8 cellular contexts compared by ENCODE assay signal in the genomic region with DNA sequence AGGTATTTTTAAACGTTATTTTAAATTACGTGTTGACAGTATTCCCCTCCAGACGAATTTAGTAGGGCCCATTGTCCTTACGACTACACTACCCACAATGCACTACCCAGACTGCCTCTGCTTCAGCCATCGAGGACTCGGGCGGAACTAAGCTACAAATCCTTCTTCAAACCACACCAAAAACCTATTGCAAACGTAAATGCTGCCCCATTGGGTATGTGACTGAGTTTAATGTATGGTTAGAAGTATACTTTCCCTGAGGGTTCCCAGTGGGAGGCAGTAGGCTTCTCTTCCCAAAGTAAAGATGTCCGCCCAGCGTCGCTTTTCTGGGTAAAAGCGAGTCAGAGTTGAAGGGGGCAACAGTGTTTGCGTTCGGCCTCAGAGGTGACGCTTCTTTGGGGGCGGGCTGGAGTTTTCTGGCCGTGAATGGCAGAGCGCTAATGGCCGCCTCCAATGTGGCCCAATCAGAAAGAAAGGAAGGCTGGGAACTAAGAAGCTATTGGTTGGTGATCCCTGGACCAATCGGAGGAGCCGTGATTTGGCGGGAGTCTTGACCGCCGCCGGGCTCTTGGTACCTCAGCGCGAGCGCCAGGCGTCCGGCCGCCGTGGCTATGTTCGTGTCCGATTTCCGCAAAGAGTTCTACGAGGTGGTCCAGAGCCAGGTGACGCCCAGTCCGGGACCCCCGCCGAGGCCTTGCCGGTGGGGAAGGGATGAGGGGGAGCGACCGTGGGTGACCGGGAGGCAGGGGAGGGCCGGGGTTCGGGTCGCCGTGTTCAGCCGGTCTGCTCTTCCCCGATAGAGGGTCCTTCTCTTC. TPM values are rescaled to one million over a fixed set of nuclear protein-coding genes. Genes with fewer than 3 reads are reported as not detected.
DNase-seq lines count a peak whose midpoint lies in the region; ATAC-seq and TF ChIP-seq lines count a peak whose summit lies in the region.

CDC45 (plus strand) TSS at position 563 of the 815 bp plus-strand sequence; CDS start at position 612, 49 bp downstream.

- H3K9ac ChIP-seq in mucosa of rectum (ENCODE audit: low read depth in 1 of 2, low read length in 2 of 2) = peak within 1 kb of the TSS; percentile 90 to 98

- H3K9me3 Mint-ChIP-seq in activated T-cell treated with anti-CD3 and anti-CD28 coated beads, Interleukin-2, amount 50 U/mL, for 4 hours = no peaks in the 10 kb centered on the region

- H3K4me1 Mint-ChIP-seq in activated T-cell treated with anti-CD3 and anti-CD28 coated beads, Interleukin-2, amount 50 U/mL, for 4 hours (ENCODE audit: low read depth) = peaks cover 27% of the 10 kb centered on the region

- H3K27me3 ChIP-seq in Panc1 (ENCODE audit: control insufficient read depth, insufficient read depth, low read length) (no peaks in the 10 kb centered on the region), mucosa of rectum (ENCODE audit: control insufficient read depth in 2 of 2, insufficient read depth in 2 of 2, low read length in 2 of 2) (no peaks in the 10 kb centered on the region)

- peaks cover 3% of the 10 kb centered on the region; the same call in 1 of the 2 replicates for H3K4me1 ChIP-seq in Panc1 (ENCODE audit: control insufficient read depth, insufficient read depth, low read length)
- H3K4me1 ChIP-seq in mucosa of rectum (ENCODE audit: control insufficient read depth in 2 of 2, insufficient read depth in 2 of 2, low read length in 2 of 2) = peaks cover 14 to 16% of the 10 kb centered on the region in 2 donors

- H3K27ac ChIP-seq in Panc1 (ENCODE audit: low read length) (peak within 1 kb of the TSS; percentile 100), mucosa of rectum (ENCODE audit: low read depth in 2 of 2, low read length in 2 of 2) (peak within 1 kb of the TSS; percentile 95 to 97)

- DNase-seq in DMS53 (lab: John Stamatoyannopoulos, UW) (peak; percentile 92), KG1 (lab: John Stamatoyannopoulos, UW) (peak; percentile 96), Panc1 (ENCODE audit: low read depth, low spot score) (peak; percentile 84), erythroblast (lab: John Stamatoyannopoulos, UW) (peak; percentile 98)
- DNase-seq in activated T-cell treated with anti-CD3 and anti-CD28 coated beads, Interleukin-2, amount 50 U/mL, for 4 hours = peak; percentile 88
- peak; percentile 94 for DNase-seq in stimulated activated CD8-positive, alpha-beta memory T cell treated with anti-CD3 and anti-CD28 coated beads, Interleukin-4, amount 100 ng/mL, for 48 hours

- H3K36me3 Mint-ChIP-seq in activated T-cell treated with anti-CD3 and anti-CD28 coated beads, Interleukin-2, amount 50 U/mL, for 4 hours (ENCODE audit: insufficient read depth) = peaks cover 8% of the 10 kb centered on the region

- no TSS peak for BruUV-seq in Panc1 (replicated peaks; lab: Mats Ljungman, UMichigan)

- H3K4me3 Mint-ChIP-seq in activated T-cell treated with anti-CD3 and anti-CD28 coated beads, Interleukin-2, amount 50 U/mL, for 4 hours = peak within 1 kb of the TSS; percentile 99

- ATAC-seq in GM21723 (IDR thresholded peaks at IDR 0.05; ENCODE audit: unreplicated experiment) (peak; percentile 83), Panc1 (peak; percentile 97)
- ATAC-seq in activated T-cell treated with anti-CD3 and anti-CD28 coated beads, Interleukin-2, amount 50 U/mL, for 4 hours = peak; percentile 91

- peaks cover 3% of the 10 kb centered on the region for H3K36me3 ChIP-seq in Panc1 (ENCODE audit: control insufficient read depth, insufficient read depth, low read length)
- H3K36me3 ChIP-seq in mucosa of rectum (ENCODE audit: control insufficient read depth in 2 of 2, insufficient read depth in 2 of 2, low read length in 2 of 2) = peaks cover 6 to 14% of the 10 kb centered on the region in 2 donors

- H3K4me3 ChIP-seq in Panc1 (ENCODE audit: low read depth in 2 of 2, low read length in 2 of 2) (peak within 1 kb of the TSS; percentile 89 to 93), mucosa of rectum (ENCODE audit: low read length in 2 of 2) (peak within 1 kb of the TSS; percentile 95 to 97)

- intact Hi-C loops in Panc1 (cut with micrococcal nuclease; ENCODE audit: unreplicated experiment) = no loop called here

- POLR2A ChIA-PET in Panc1 (lab: Charles Lee) = no interaction called here

- CTCF ChIA-PET in Panc1 (lab: Charles Lee) = interaction anchor here (0.5 to 0.7 kb wide), 3 partner anchors 10 to 518 kb away, joined by 3 to 5 read pairs (median 3); no protein-coding TSS in a partner anchor

- TF ChIP-seq CTCF in Panc1 (IDR thresholded peaks at IDR 0.05) = no peak

- H3K9me3 ChIP-seq in Panc1 (ENCODE audit: control insufficient read depth, insufficient read depth, low read depth, low read length) (no peaks in the 10 kb centered on the region), mucosa of rectum (ENCODE audit: control insufficient read depth in 2 of 2, low read length in 2 of 2) (no peaks in the 10 kb centered on the region)

- in situ Hi-C loops in Panc1 (cut with HindIII; ENCODE audit: low pct_unique_long_range_greater_than_20kb, low sequenced_read_pairs) = no loop called here

- H3K27me3 Mint-ChIP-seq in activated T-cell treated with anti-CD3 and anti-CD28 coated beads, Interleukin-2, amount 50 U/mL, for 4 hours (ENCODE audit: low read depth) = no peaks in the 10 kb centered on the region

- peak; percentile 67 for TF ChIP-seq POLR2A in erythroblast (IDR thresholded peaks at IDR 0.05; ENCODE audit: low read length)

RNA-seq across cellular contexts. Expression of gene CDC45, which starts in this region (rescaled TPM):
- total RNA-seq in Panc1 (2021; ENCODE audit: unreplicated experiment) = 26.1 TPM
- polyA plus RNA-seq in Panc1 (2012; ENCODE audit: insufficient read length) = 16.0 TPM
- 10 to 100 TPM; 50.2 to 80.5 (median 54.7) TPM for total RNA-seq in activated T-cell treated with anti-CD3 and anti-CD28 coated beads, Interleukin-2, amount 50 U/mL, for 4 hours

Comparison
In these comparisons a context has a peak if more than half of its experiments do, and no peak if none do; other contexts are left out.
1. Peak in every context shown above with its lines: DNase-seq, ATAC-seq, H3K4me3 ChIP-seq and H3K27ac ChIP-seq.